In the genomic region with DNA sequence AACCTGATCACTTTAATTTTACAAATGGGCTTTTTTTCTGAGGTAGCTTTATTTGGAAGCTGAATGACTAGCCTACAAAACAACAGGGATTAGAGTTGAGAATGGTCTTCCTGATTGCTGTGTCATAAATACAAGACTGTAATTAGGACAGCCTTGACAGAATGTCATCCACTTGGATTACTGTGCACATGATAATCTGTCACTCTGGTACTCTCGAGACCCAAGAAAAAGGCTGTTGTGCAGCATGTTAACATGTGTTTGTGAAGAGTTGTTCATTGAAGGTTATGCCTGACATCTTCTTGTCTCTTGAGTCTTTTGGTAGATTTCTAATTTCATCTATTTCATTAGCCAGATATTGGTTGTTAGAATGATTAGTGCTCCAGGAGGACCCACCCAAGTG, we compare ENCODE assay signal across 24 cellular contexts.
"Had no signal": no experiment of that assay in that cellular context is flagged by ENCODE, and none has a peak within 500 bp of the region (broad histone marks: within the 10 kb centered on the region; RNA-seq: fewer than 3 reads in every experiment).

No MANE protein-coding gene starts in this region.

- H3K4me1 ChIP-seq: lower lobe of right lung, stomach, testis, thyroid gland, upper lobe of right lung had no signal

- H3K36me3 ChIP-seq: lower lobe of right lung, ovary, stomach, thyroid gland, upper lobe of right lung had no signal

- H3K9me3 ChIP-seq: lower lobe of right lung, ovary, stomach, testis, thyroid gland, upper lobe of right lung had no signal

- ATAC-seq: left cardiac atrium; left lobe of liver; lower lobe of right lung; natural killer cell; right cardiac atrium; sciatic nerve; stimulated activated naive B cell treated with anti-CD40 and anti-IgM and Interleukin-4, amounts not matched to agents 10 μg/mL and 1 μg/mL and 100 μg/mL, for 72 hours; stimulated activated naive CD8-positive, alpha-beta T cell treated with anti-CD3 and anti-CD28 coated beads, Interleukin-15, Interleukin-2, amounts not matched to agents 100 U/mL and 50 U/mL, for 24 hours; upper lobe of right lung had no signal

- DNase-seq: hippocampal formation; kidney glomerular epithelial cell; left cardiac atrium; lower lobe of right lung; mesendoderm; naive B cell; natural killer cell; nephron progenitor cell; ovary; right cardiac atrium; stimulated activated CD4-positive, alpha-beta T cell treated with anti-CD3 and anti-CD28 coated beads, Interleukin-12 subunit alpha, Interleukin-12 subunit beta, amount 100 ng/mL, for 4 hours; stimulated activated CD4-positive, alpha-beta T cell treated with anti-CD3 and anti-CD28 coated beads, Interleukin-15, amount 100 ng/mL, for 24 hours; stimulated activated CD4-positive, alpha-beta T cell treated with anti-CD3 and anti-CD28 coated beads, Interleukin-2, amount 100 ng/mL, for 24 hours; stimulated activated CD4-positive, alpha-beta T cell treated with anti-CD3 and anti-CD28 coated beads, Interleukin-4, amount 100 ng/mL, for 1 hour; stimulated activated naive B cell treated with anti-CD40 and anti-IgM and Interleukin-4, amounts not matched to agents 10 μg/mL and 1 μg/mL and 100 μg/mL, for 72 hours; stimulated activated naive CD8-positive, alpha-beta T cell treated with anti-CD3 and anti-CD28 coated beads, Interleukin-15, Interleukin-2, amounts not matched to agents 100 U/mL and 50 U/mL, for 24 hours; stomach; testis; thyroid gland; trophoblast cell; upper lobe of right lung had no signal

- H3K27ac ChIP-seq: lower lobe of right lung, ovary, skin epidermis, stomach, testis, thyroid gland, upper lobe of right lung had no signal

- H3K27me3 ChIP-seq: ovary, stomach, testis, thyroid gland had no signal

- H3K4me3 ChIP-seq: lower lobe of right lung, ovary, skin epidermis, stomach, testis, thyroid gland, upper lobe of right lung had no signal
